In genomic region chr13:97385146-97385545, GRCh38 we compare ENCODE assay signal across 1 cellular context.
TF ChIP-seq lines count a peak whose summit lies in the region.

No MANE protein-coding gene starts in this region.

TF ChIP-seq in HepG2, 621 proteins besides CTCF, POLR2A, EP300 and RAD21 (continued from another document):
- no peak for TF ChIP-seq ZNF567 (CRISPR knock-in tag; IDR thresholded peaks at IDR 0.05; ENCODE audit: borderline replicate concordance)
